7 cellular contexts compared by ENCODE assay signal in the genomic region with DNA sequence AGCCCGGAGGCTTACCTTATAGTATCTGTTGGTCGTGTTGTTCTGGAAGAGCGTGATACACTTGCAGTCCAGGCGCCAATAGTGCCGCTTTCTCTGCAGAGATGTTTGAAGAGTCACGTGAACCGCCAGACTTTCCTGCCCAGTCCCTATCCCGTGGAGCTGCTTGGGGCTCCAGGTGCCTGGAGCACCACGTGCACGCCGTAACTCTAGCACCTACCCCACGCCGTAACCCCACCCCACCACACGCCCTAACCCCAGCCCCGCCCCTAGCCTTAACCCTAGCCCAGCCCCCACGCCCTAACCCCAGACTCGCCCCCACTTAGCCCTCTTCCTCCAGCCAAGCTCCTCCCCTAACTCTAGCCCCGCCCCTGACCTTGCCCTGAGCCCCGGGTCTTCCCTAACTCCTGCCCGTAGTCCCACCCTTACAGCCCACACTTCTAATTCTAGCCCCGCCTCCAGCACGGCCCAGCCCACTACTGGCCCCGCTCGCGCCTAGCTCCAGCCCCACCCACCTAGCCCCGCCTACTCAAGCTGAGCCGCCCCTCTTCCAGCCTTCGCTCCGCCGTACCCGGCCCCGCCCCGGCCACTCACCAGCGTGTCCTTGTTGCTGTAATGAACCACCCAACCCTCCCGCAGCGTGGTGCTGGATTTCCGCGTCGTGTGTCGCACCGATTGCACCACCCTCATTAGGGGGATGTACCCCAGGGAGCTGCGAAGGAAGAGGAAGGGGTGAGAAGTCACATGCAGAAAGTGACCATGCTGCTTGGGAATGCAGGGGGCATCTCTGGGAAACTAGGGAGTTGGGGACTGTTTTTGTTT. TPM values are rescaled to one million over a fixed set of nuclear protein-coding genes. Genes with fewer than 3 reads are reported as not detected.
A peak's percentile ranks its signal among the peaks of the same experiment; 100 is the strongest.
DNase-seq lines count a peak whose midpoint lies in the region; ATAC-seq and TF ChIP-seq lines count a peak whose summit lies in the region.

No MANE protein-coding gene starts in this region.

- H3K9me3 ChIP-seq in HUES64 (ENCODE audit: insufficient read depth, low read depth, low read length) (no peaks in the 10 kb centered on the region), WERI-Rb-1 (ENCODE audit: severe bottlenecking) (no peaks in the 10 kb centered on the region), cardiac muscle cell (ENCODE audit: low read depth) (no peaks in the 10 kb centered on the region)

- no peak for TF ChIP-seq CTCF in WERI-Rb-1 (IDR thresholded peaks at IDR 0.05; ENCODE audit: low read depth, low read length)
- no peak for TF ChIP-seq CTCF in cardiac muscle cell (IDR thresholded peaks at IDR 0.05; ENCODE audit: low read depth, low read length)

- WGBS in HUES64: 5% methylated on average over 42 of the region's 42 CpGs

- H3K36me3 ChIP-seq in HUES64 (ENCODE audit: insufficient read depth, low read length): peaks cover 85% of the 10 kb centered on the region
- peaks cover 83% of the 10 kb centered on the region for H3K36me3 ChIP-seq in WERI-Rb-1
- H3K36me3 ChIP-seq in cardiac muscle cell: peaks cover 35% of the 10 kb centered on the region

- H3K27ac ChIP-seq in HUES64 (ENCODE audit: low read depth, low read length) (peak overlapping the region; percentile 5; the same call in 1 of the 2 replicates), WERI-Rb-1 (no peak overlapping the region), cardiac muscle cell (no peak overlapping the region)

- DNase-seq in WERI-Rb-1 (peak; percentile 15), cardiac muscle cell (ENCODE audit: low read depth in 1 of 2, low spot score in 1 of 2) (peak; percentile 82 to 96), posterior cingulate gyrus (peak in 9 of 10 donors; percentile 49 to 95 (median 67)), SKM-1 (lab: John Stamatoyannopoulos, UW; ENCODE audit: unreplicated experiment) (no peak)

- H3K4me3 ChIP-seq in HUES64 (ENCODE audit: low read length) (peak overlapping the region; percentile 38), WERI-Rb-1 (ENCODE audit: low read depth, low read length) (no peak overlapping the region), cardiac muscle cell (no peak overlapping the region)

- intact Hi-C loops in posterior cingulate gyrus (cut with DNase I): no loop called here

- 0 out of 2 replicates have a peak overlapping the region, but pooled peaks have one; percentile 22 for H3K9ac ChIP-seq in HUES64 (ENCODE audit: low read depth, low read length)

- no peak for ATAC-seq in HG02763 (IDR thresholded peaks at IDR 0.05; ENCODE audit: unreplicated experiment)
- ATAC-seq in HG02798 (IDR thresholded peaks at IDR 0.05; ENCODE audit: poor library complexity, unreplicated experiment): no peak

- no peaks in the 10 kb centered on the region for H3K27me3 ChIP-seq in HUES64 (ENCODE audit: insufficient read depth, low read length)
- no peaks in the 10 kb centered on the region for H3K27me3 ChIP-seq in WERI-Rb-1 (ENCODE audit: insufficient read depth, low read depth, severe bottlenecking)
- no peaks in the 10 kb centered on the region for H3K27me3 ChIP-seq in cardiac muscle cell

- H3K4me1 ChIP-seq in HUES64 (ENCODE audit: insufficient read depth, low read length) (peaks cover 5% of the 10 kb centered on the region), cardiac muscle cell (ENCODE audit: low read depth) (no peaks in the 10 kb centered on the region)

RNA-seq across cellular contexts. Expression of a gene that starts 19.6 kb away (rescaled TPM):
- 27.3 TPM for polyA plus RNA-seq in HUES64 (2013, experiment 1 of 2)
- polyA plus RNA-seq in HUES64 (2013, experiment 2 of 2): 27.3 TPM
- 16.0 and 24.7 TPM in 2 replicates for total RNA-seq in cardiac muscle cell
- 25.5 and 53.9 TPM in 2 replicates for polyA plus RNA-seq in cardiac muscle cell

RNA-seq across cellular contexts. Expression of a gene that starts 36.4 kb away (rescaled TPM):
- 1.6 TPM for polyA plus RNA-seq in HUES64 (2013, experiment 1 of 2)
- 3.2 TPM for polyA plus RNA-seq in HUES64 (2013, experiment 2 of 2)
- 115 and 142 TPM in 2 replicates for total RNA-seq in cardiac muscle cell
- polyA plus RNA-seq in cardiac muscle cell: 107 and 153 TPM in 2 replicates

RNA-seq across cellular contexts. Expression of a gene that starts 48.5 kb away (rescaled TPM):
- polyA plus RNA-seq in HUES64 (2013, experiment 1 of 2): 21.3 TPM
- 21.3 TPM for polyA plus RNA-seq in HUES64 (2013, experiment 2 of 2)
- 39.1 and 50.3 TPM in 2 replicates for total RNA-seq in cardiac muscle cell
- 20.4 and 25.3 TPM in 2 replicates for polyA plus RNA-seq in cardiac muscle cell

RNA-seq across cellular contexts. Expression of a gene that starts 48.9 kb away (rescaled TPM):
- 68.0 TPM for polyA plus RNA-seq in HUES64 (2013, experiment 1 of 2)
- 72.1 TPM for polyA plus RNA-seq in HUES64 (2013, experiment 2 of 2)
- total RNA-seq in cardiac muscle cell: 115 and 144 TPM in 2 replicates
- 98.4 and 110 TPM in 2 replicates for polyA plus RNA-seq in cardiac muscle cell
